ENCODE assay signal across 8 cellular contexts in the genomic region with DNA sequence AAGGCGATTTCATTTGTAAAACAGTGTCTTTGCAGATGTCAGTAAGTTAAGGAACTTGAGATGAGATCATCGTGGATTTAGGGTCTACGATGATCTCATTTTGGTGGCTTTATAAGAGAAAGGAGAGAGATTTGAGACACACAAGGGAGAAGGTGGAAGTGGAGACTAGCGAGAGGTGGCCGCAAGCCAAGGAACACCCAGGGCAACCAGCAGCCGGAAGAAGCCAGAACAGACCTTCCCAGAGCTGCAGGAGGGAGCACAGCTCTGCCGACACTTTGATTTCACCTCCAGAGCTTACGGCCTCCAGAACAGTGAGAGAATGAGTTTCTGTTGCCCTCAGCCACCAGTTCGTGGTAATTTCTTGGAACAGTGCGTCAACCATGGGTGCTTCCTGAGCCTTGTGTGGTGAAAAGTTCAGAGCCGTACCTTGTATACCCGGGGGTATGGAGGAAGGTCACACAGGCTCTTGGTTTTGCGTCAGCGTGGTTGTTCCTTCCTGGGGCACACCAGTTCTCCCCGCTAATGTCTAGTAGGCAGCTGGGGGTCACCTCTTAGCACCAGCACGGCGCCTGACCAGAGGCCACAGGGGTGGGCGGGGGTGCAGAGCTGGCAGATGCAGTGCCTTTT. TPM values are rescaled to one million over a fixed set of nuclear protein-coding genes. Genes with fewer than 3 reads are reported as not detected.
A peak's percentile ranks its signal among the peaks of the same experiment; 100 is the strongest.
DNase-seq lines count a peak whose midpoint lies in the region; ATAC-seq and TF ChIP-seq lines count a peak whose summit lies in the region.

No MANE protein-coding gene starts in this region.

- no peak overlapping the region for H3K4me3 ChIP-seq in RWPE2 (ENCODE audit: severe bottlenecking)
- no peak overlapping the region for H3K4me3 ChIP-seq in liver (ENCODE audit: low read depth in 1 of 3, low read length in 3 of 3)
- H3K4me3 ChIP-seq in endodermal cell (ENCODE audit: low read length), result no peak overlapping the region
- H3K4me3 ChIP-seq in H7 (ENCODE audit: insufficient read depth, low read depth, low read length), result no peak overlapping the region

- H3K4me1 ChIP-seq in RWPE2 (ENCODE audit: insufficient read depth, poor library complexity, severe bottlenecking) (peaks cover 50% of the 10 kb centered on the region), liver (ENCODE audit: control insufficient read depth in 4 of 4, insufficient read depth in 4 of 4, low read length in 3 of 4) (no peaks in the 10 kb centered on the region), endodermal cell (ENCODE audit: control insufficient read depth, insufficient read depth, low read length) (peaks cover 14% of the 10 kb centered on the region)

- H3K9me3 ChIP-seq in RWPE2 (ENCODE audit: severe bottlenecking), result no peaks in the 10 kb centered on the region
- H3K9me3 ChIP-seq in liver (ENCODE audit: control insufficient read depth in 4 of 4, low read length in 3 of 4), result no peaks in the 10 kb centered on the region
- H3K9me3 ChIP-seq in endodermal cell (ENCODE audit: control insufficient read depth, low read length), result no peaks in the 10 kb centered on the region

- H3K9ac ChIP-seq in liver (ENCODE audit: low read depth in 1 of 2, low read length in 2 of 2) (peak overlapping the region in 1 of 2 donors; percentile 65), endodermal cell (ENCODE audit: extremely low read depth, low read length, poor library complexity, severe bottlenecking) (no peak overlapping the region)

- H3K36me3 ChIP-seq in RWPE2 (ENCODE audit: low read depth) (no peaks in the 10 kb centered on the region), liver (ENCODE audit: control insufficient read depth in 4 of 4, insufficient read depth in 3 of 4, low read depth in 1 of 4, low read length in 3 of 4) (no peaks in the 10 kb centered on the region), endodermal cell (ENCODE audit: control insufficient read depth, insufficient read depth, low read length) (no peaks in the 10 kb centered on the region), H7 (replicated peaks; ENCODE audit: control insufficient read depth, insufficient read depth, low read length) (no peaks in the 10 kb centered on the region)

- H3K4me3 Mint-ChIP-seq in endodermal cell, result no peak overlapping the region

- no peak for ATAC-seq in RWPE2 (ENCODE audit: low read depth)
- peak; percentile 95 to 97 for ATAC-seq in activated naive CD4-positive, alpha-beta T cell treated with anti-CD3 and anti-CD28 coated beads, Interleukin-2, amount 50 U/mL, for 72 hours
- ATAC-seq in GM18520 (IDR thresholded peaks at IDR 0.05; ENCODE audit: unreplicated experiment), result no peak
- ATAC-seq in HG03135 (IDR thresholded peaks at IDR 0.05; ENCODE audit: unreplicated experiment), result no peak

- TF ChIP-seq RAD21 in liver (IDR thresholded peaks at IDR 0.05), result peak in 1 of 2 donors; percentile 32

- 69% methylated on average over 18 of the region's 18 CpGs for WGBS in liver
- 94 to 97% methylated on average over 11 to 18 of the region's 18 CpGs for WGBS in endodermal cell (ENCODE audit: insufficient coverage in 1 of 2, insufficient read length in 1 of 2), 2 experiments

- DNase-seq in RWPE2 (ENCODE audit: low spot score) (no peak), endodermal cell (no peak), H7 (no peak)
- peak; percentile 64 to 84 for DNase-seq in activated naive CD4-positive, alpha-beta T cell treated with anti-CD3 and anti-CD28 coated beads, Interleukin-2, amount 50 U/mL, for 72 hours (ENCODE audit: low spot score in 2 of 2)
- DNase-seq in stimulated activated CD8-positive, alpha-beta memory T cell treated with anti-CD3 and anti-CD28 coated beads, Interleukin-15, amount 100 ng/mL, for 1 hour (ENCODE audit: low read depth), result peak; percentile 45

- H3K9me3 Mint-ChIP-seq in activated naive CD4-positive, alpha-beta T cell treated with anti-CD3 and anti-CD28 coated beads, Interleukin-2, amount 50 U/mL, for 72 hours, result no peaks in the 10 kb centered on the region
- H3K9me3 Mint-ChIP-seq in endodermal cell, result no peaks in the 10 kb centered on the region

- peaks cover 15% of the 10 kb centered on the region for H3K4me1 Mint-ChIP-seq in endodermal cell

- H3K27ac Mint-ChIP-seq in activated naive CD4-positive, alpha-beta T cell treated with anti-CD3 and anti-CD28 coated beads, Interleukin-2, amount 50 U/mL, for 72 hours, result peak overlapping the region; percentile 88 to 97
- no peak overlapping the region for H3K27ac Mint-ChIP-seq in endodermal cell

- H3K27ac ChIP-seq in RWPE2 (ENCODE audit: poor library complexity, severe bottlenecking) (peak overlapping the region; percentile 98), liver (ENCODE audit: low read depth in 1 of 2, low read length in 2 of 2) (peak overlapping the region; percentile 65 to 75), endodermal cell (ENCODE audit: low read depth, low read length) (no peak overlapping the region)

- no peak for TF ChIP-seq CTCF in RWPE2 (IDR thresholded peaks at IDR 0.05; ENCODE audit: poor library complexity, severe bottlenecking)
- no peak for TF ChIP-seq CTCF in liver (IDR thresholded peaks at IDR 0.05; ENCODE audit: low read depth, low read length, missing input control)
- TF ChIP-seq CTCF in endodermal cell (conservative IDR thresholded peaks at IDR 0.05), result no peak

- H3K27me3 Mint-ChIP-seq in endodermal cell (ENCODE audit: insufficient read depth), result peaks cover 2% of the 10 kb centered on the region

- peaks cover 0 to under 1% of the 10 kb centered on the region in 2 donors for H3K36me3 Mint-ChIP-seq in activated naive CD4-positive, alpha-beta T cell treated with anti-CD3 and anti-CD28 coated beads, Interleukin-2, amount 50 U/mL, for 72 hours
- H3K36me3 Mint-ChIP-seq in endodermal cell (ENCODE audit: low read depth), result no peaks in the 10 kb centered on the region

- H3K27me3 ChIP-seq in RWPE2 (ENCODE audit: insufficient read depth, poor library complexity, severe bottlenecking) (no peaks in the 10 kb centered on the region), liver (ENCODE audit: control insufficient read depth in 4 of 4, insufficient read depth in 4 of 4, low read length in 3 of 4) (no peaks in the 10 kb centered on the region), endodermal cell (ENCODE audit: control insufficient read depth, insufficient read depth, low read length, poor library complexity, severe bottlenecking) (no peaks in the 10 kb centered on the region), H7 (ENCODE audit: control insufficient read depth, insufficient read depth, low read length) (no peaks in the 10 kb centered on the region)

TF ChIP-seq in liver, 16 proteins besides CTCF, POLR2A, EP300 and RAD21:
- TF ChIP-seq RXRA (IDR thresholded peaks at IDR 0.05) (peak; percentile 62 to 66), MAX (IDR thresholded peaks at IDR 0.05) (no peak), NR2F2 (IDR thresholded peaks at IDR 0.05) (peak; percentile 89), GABPA (IDR thresholded peaks at IDR 0.05 in 1 of 2, conservative IDR thresholded peaks at IDR 0.05 in 1 of 2) (no peak), FOXA1 (IDR thresholded peaks at IDR 0.05) (no peak), ZBTB33 (IDR thresholded peaks at IDR 0.05) (no peak), TAF1 (conservative IDR thresholded peaks at IDR 0.05) (peak; percentile 23), YY1 (IDR thresholded peaks at IDR 0.05) (peak; percentile 20), JUND (IDR thresholded peaks at IDR 0.05) (peak in 1 of 2 donors; percentile 28), SP1 (IDR thresholded peaks at IDR 0.05) (peak; percentile 84), HNF4G (IDR thresholded peaks at IDR 0.05) (no peak)

RNA-seq across cellular contexts. Expression of gene SEC14L1, which starts 12.9 kb away (rescaled TPM):
- 100 to 1,000 TPM in 1 of 2 donors, 10 to 100 TPM in 1; 53.4 to 103 TPM for total RNA-seq in activated naive CD4-positive, alpha-beta T cell treated with anti-CD3 and anti-CD28 coated beads, Interleukin-2, amount 50 U/mL, for 72 hours
- 10 to 100 TPM; 34.6 to 52.0 TPM for total RNA-seq in liver
- polyA plus RNA-seq in liver, result 10 to 100 TPM; 17.0 to 19.0 TPM
- 10 to 100 TPM; 77.0 to 87.4 TPM for total RNA-seq in endodermal cell
- 104 TPM for polyA plus RNA-seq in endodermal cell (2013, experiment 1 of 2)
- 90.5 TPM for polyA plus RNA-seq in endodermal cell (2013, experiment 2 of 2)
- total RNA-seq in H7 (2014; rRNA removed; shearing (Covaris generic)), result 45.9 and 68.3 TPM in 2 replicates

Comparison
In these comparisons a context has a peak if more than half of its experiments do, and no peak if none do; other contexts are left out.
1. ATAC-seq: peak in activated naive CD4-positive, alpha-beta T cell treated with anti-CD3 and anti-CD28 coated beads, Interleukin-2, amount 50 U/mL, for 72 hours (2 of 2); none in RWPE2 (single experiment), GM18520 (single experiment) and HG03135 (single experiment).
2. DNase-seq: peak in activated naive CD4-positive, alpha-beta T cell treated with anti-CD3 and anti-CD28 coated beads, Interleukin-2, amount 50 U/mL, for 72 hours (2 of 2) and stimulated activated CD8-positive, alpha-beta memory T cell treated with anti-CD3 and anti-CD28 coated beads, Interleukin-15, amount 100 ng/mL, for 1 hour (single experiment); none in RWPE2 (single experiment), endodermal cell (single experiment) and H7 (single experiment).